1 cellular context compared by ENCODE assay signal in the genomic region with DNA sequence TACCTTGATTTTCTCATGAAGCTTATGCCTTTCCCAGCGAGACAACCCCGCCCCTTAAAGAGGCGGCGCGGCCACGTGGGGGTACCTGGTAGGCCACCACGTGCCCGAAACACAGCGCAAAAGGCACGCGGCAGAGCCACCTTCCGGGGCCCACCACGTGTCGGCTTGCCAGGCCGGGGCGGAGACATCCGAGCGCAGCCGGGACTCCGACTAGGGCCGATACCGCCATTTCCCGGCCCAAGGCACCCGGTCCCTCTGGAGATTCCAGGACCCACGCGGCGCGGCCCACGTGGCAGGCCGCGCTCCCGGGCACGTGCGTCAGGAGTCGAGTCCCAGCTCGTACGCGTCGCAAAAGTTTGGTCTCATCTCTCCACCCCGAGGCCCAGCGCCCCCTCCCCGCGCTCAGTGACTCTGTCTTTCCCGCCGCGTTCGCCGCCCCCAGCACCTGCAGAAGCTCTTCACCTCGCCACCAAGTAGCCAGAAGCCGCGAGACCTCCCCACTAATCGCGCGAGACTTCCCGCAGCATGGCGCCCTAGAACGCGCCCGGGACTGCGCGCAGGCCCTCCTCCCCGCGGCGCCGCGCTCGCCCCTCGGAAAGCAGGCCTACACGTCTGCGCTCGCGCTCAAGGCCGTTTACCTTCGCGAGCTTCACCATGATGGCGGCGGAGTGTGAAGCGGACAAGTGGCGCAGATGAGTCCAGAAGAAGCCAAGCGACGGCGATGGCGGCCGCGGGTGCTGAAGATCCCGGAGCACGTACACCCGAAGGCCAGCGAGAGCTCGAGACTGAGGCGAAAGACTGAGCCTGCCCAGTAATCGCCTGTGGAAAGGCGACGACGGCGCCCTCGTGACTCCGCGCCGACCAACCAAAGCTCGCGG.
TF ChIP-seq lines count a peak whose summit lies in the region.

A gene with protein sequence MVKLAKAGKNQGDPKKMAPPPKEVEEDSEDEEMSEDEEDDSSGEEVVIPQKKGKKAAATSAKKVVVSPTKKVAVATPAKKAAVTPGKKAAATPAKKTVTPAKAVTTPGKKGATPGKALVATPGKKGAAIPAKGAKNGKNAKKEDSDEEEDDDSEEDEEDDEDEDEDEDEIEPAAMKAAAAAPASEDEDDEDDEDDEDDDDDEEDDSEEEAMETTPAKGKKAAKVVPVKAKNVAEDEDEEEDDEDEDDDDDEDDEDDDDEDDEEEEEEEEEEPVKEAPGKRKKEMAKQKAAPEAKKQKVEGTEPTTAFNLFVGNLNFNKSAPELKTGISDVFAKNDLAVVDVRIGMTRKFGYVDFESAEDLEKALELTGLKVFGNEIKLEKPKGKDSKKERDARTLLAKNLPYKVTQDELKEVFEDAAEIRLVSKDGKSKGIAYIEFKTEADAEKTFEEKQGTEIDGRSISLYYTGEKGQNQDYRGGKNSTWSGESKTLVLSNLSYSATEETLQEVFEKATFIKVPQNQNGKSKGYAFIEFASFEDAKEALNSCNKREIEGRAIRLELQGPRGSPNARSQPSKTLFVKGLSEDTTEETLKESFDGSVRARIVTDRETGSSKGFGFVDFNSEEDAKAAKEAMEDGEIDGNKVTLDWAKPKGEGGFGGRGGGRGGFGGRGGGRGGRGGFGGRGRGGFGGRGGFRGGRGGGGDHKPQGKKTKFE (minus strand): TSS at position 787 of the 878 bp plus-strand sequence. CDS start 131 bp downstream, at position 656.

TF ChIP-seq in K562, 482 proteins besides CTCF, POLR2A, EP300 and RAD21 (continued from another document and continues in another):
- TF ChIP-seq, protein P1, sequence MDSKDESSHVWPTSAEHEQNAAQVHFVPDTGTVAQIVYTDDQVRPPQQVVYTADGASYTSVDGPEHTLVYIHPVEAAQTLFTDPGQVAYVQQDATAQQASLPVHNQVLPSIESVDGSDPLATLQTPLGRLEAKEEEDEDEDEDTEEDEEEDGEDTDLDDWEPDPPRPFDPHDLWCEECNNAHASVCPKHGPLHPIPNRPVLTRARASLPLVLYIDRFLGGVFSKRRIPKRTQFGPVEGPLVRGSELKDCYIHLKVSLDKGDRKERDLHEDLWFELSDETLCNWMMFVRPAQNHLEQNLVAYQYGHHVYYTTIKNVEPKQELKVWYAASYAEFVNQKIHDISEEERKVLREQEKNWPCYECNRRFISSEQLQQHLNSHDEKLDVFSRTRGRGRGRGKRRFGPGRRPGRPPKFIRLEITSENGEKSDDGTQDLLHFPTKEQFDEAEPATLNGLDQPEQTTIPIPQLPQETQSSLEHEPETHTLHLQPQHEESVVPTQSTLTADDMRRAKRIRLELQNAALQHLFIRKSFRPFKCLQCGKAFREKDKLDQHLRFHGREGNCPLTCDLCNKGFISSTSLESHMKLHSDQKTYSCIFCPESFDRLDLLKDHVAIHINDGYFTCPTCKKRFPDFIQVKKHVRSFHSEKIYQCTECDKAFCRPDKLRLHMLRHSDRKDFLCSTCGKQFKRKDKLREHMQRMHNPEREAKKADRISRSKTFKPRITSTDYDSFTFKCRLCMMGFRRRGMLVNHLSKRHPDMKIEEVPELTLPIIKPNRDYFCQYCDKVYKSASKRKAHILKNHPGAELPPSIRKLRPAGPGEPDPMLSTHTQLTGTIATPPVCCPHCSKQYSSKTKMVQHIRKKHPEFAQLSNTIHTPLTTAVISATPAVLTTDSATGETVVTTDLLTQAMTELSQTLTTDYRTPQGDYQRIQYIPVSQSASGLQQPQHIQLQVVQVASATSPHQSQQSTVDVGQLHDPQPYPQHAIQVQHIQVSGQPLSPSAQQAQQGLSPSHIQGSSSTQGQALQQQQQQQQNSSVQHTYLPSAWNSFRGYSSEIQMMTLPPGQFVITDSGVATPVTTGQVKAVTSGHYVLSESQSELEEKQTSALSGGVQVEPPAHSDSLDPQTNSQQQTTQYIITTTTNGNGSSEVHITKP (IDR thresholded peaks at IDR 0.05; ENCODE audit: partially characterized antibody): no peak
- TF ChIP-seq MYNN (IDR thresholded peaks at IDR 0.05) (no peak), MYNN (CRISPR knock-in tag; IDR thresholded peaks at IDR 0.05) (no peak), HNRNPL (IDR thresholded peaks at IDR 0.05; ENCODE audit: low read depth, low read length) (peak; percentile 58), GATA2 (CRISPR knock-in tag; IDR thresholded peaks at IDR 0.05) (no peak), NR1H2 (CRISPR knock-in tag; IDR thresholded peaks at IDR 0.05) (no peak), STAG1 (CRISPR knock-in tag; IDR thresholded peaks at IDR 0.05; ENCODE audit: borderline replicate concordance) (peak; percentile 42; the same call in 1 of the 2 replicates), MYC (IDR thresholded peaks at IDR 0.05; ENCODE audit: low read depth, low read length) (peak; percentile 98), MYC (CRISPR knock-in tag; IDR thresholded peaks at IDR 0.05; ENCODE audit: borderline replicate concordance, low read depth) (peak; percentile 99), SMAD4 (CRISPR knock-in tag; conservative IDR thresholded peaks at IDR 0.05) (no peak), GTF2E2 (tag; IDR thresholded peaks at IDR 0.05) (peak; percentile 51; the same call in 1 of the 2 replicates), SUPT5H (IDR thresholded peaks at IDR 0.05) (peak; percentile 99), MED1 (CRISPR knock-in tag; IDR thresholded peaks at IDR 0.05; ENCODE audit: borderline replicate concordance) (no peak; the same call in 1 of the 2 replicates), XRCC5 (IDR thresholded peaks at IDR 0.05; ENCODE audit: low read depth, low read length) (no peak), DMBX1 (CRISPR knock-in tag; IDR thresholded peaks at IDR 0.05; ENCODE audit: borderline replicate concordance) (no peak), JUNB (CRISPR knock-in tag; conservative IDR thresholded peaks at IDR 0.05) (no peak), ASH1L (IDR thresholded peaks at IDR 0.05; ENCODE audit: borderline replicate concordance, low read depth, partially characterized antibody) (peak; percentile 63), TAL1 (IDR thresholded peaks at IDR 0.05) (no peak), KLF1 (tag; IDR thresholded peaks at IDR 0.05) (no peak), POLR2AphosphoS5 (IDR thresholded peaks at IDR 0.05; ENCODE audit: control insufficient read depth, insufficient read depth, low read depth, low read length) (peak; percentile 92)
- TF ChIP-seq, protein P2, sequence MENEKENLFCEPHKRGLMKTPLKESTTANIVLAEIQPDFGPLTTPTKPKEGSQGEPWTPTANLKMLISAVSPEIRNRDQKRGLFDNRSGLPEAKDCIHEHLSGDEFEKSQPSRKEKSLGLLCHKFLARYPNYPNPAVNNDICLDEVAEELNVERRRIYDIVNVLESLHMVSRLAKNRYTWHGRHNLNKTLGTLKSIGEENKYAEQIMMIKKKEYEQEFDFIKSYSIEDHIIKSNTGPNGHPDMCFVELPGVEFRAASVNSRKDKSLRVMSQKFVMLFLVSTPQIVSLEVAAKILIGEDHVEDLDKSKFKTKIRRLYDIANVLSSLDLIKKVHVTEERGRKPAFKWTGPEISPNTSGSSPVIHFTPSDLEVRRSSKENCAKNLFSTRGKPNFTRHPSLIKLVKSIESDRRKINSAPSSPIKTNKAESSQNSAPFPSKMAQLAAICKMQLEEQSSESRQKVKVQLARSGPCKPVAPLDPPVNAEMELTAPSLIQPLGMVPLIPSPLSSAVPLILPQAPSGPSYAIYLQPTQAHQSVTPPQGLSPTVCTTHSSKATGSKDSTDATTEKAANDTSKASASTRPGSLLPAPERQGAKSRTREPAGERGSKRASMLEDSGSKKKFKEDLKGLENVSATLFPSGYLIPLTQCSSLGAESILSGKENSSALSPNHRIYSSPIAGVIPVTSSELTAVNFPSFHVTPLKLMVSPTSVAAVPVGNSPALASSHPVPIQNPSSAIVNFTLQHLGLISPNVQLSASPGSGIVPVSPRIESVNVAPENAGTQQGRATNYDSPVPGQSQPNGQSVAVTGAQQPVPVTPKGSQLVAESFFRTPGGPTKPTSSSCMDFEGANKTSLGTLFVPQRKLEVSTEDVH (IDR thresholded peaks at IDR 0.05; ENCODE audit: low read depth, partially characterized antibody): no peak
- TF ChIP-seq, protein P3, sequence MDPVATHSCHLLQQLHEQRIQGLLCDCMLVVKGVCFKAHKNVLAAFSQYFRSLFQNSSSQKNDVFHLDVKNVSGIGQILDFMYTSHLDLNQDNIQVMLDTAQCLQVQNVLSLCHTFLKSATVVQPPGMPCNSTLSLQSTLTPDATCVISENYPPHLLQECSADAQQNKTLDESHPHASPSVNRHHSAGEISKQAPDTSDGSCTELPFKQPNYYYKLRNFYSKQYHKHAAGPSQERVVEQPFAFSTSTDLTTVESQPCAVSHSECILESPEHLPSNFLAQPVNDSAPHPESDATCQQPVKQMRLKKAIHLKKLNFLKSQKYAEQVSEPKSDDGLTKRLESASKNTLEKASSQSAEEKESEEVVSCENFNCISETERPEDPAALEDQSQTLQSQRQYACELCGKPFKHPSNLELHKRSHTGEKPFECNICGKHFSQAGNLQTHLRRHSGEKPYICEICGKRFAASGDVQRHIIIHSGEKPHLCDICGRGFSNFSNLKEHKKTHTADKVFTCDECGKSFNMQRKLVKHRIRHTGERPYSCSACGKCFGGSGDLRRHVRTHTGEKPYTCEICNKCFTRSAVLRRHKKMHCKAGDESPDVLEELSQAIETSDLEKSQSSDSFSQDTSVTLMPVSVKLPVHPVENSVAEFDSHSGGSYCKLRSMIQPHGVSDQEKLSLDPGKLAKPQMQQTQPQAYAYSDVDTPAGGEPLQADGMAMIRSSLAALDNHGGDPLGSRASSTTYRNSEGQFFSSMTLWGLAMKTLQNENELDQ (CRISPR knock-in tag; IDR thresholded peaks at IDR 0.05; ENCODE audit: borderline replicate concordance): peak; percentile 84; the same call in 1 of the 2 replicates
- TF ChIP-seq, protein P4, sequence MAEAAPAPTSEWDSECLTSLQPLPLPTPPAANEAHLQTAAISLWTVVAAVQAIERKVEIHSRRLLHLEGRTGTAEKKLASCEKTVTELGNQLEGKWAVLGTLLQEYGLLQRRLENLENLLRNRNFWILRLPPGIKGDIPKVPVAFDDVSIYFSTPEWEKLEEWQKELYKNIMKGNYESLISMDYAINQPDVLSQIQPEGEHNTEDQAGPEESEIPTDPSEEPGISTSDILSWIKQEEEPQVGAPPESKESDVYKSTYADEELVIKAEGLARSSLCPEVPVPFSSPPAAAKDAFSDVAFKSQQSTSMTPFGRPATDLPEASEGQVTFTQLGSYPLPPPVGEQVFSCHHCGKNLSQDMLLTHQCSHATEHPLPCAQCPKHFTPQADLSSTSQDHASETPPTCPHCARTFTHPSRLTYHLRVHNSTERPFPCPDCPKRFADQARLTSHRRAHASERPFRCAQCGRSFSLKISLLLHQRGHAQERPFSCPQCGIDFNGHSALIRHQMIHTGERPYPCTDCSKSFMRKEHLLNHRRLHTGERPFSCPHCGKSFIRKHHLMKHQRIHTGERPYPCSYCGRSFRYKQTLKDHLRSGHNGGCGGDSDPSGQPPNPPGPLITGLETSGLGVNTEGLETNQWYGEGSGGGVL (CRISPR knock-in tag; IDR thresholded peaks at IDR 0.05): no peak
- TF ChIP-seq, protein P5, sequence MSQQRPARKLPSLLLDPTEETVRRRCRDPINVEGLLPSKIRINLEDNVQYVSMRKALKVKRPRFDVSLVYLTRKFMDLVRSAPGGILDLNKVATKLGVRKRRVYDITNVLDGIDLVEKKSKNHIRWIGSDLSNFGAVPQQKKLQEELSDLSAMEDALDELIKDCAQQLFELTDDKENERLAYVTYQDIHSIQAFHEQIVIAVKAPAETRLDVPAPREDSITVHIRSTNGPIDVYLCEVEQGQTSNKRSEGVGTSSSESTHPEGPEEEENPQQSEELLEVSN (IDR thresholded peaks at IDR 0.05; ENCODE audit: borderline replicate concordance in 1 of 2, extremely low read depth in 1 of 2, insufficient read depth in 1 of 2, insufficient read length in 1 of 2, low read depth in 1 of 2, low read length in 1 of 2, poor library complexity in 1 of 2, severe bottlenecking in 1 of 2): peak; percentile 73 to 83
- TF ChIP-seq, protein P6, sequence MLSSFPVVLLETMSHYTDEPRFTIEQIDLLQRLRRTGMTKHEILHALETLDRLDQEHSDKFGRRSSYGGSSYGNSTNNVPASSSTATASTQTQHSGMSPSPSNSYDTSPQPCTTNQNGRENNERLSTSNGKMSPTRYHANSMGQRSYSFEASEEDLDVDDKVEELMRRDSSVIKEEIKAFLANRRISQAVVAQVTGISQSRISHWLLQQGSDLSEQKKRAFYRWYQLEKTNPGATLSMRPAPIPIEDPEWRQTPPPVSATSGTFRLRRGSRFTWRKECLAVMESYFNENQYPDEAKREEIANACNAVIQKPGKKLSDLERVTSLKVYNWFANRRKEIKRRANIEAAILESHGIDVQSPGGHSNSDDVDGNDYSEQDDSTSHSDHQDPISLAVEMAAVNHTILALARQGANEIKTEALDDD (IDR thresholded peaks at IDR 0.05): no peak
- TF ChIP-seq, protein P7, sequence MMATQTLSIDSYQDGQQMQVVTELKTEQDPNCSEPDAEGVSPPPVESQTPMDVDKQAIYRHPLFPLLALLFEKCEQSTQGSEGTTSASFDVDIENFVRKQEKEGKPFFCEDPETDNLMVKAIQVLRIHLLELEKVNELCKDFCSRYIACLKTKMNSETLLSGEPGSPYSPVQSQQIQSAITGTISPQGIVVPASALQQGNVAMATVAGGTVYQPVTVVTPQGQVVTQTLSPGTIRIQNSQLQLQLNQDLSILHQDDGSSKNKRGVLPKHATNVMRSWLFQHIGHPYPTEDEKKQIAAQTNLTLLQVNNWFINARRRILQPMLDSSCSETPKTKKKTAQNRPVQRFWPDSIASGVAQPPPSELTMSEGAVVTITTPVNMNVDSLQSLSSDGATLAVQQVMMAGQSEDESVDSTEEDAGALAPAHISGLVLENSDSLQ (IDR thresholded peaks at IDR 0.05): no peak
- TF ChIP-seq, protein P8, sequence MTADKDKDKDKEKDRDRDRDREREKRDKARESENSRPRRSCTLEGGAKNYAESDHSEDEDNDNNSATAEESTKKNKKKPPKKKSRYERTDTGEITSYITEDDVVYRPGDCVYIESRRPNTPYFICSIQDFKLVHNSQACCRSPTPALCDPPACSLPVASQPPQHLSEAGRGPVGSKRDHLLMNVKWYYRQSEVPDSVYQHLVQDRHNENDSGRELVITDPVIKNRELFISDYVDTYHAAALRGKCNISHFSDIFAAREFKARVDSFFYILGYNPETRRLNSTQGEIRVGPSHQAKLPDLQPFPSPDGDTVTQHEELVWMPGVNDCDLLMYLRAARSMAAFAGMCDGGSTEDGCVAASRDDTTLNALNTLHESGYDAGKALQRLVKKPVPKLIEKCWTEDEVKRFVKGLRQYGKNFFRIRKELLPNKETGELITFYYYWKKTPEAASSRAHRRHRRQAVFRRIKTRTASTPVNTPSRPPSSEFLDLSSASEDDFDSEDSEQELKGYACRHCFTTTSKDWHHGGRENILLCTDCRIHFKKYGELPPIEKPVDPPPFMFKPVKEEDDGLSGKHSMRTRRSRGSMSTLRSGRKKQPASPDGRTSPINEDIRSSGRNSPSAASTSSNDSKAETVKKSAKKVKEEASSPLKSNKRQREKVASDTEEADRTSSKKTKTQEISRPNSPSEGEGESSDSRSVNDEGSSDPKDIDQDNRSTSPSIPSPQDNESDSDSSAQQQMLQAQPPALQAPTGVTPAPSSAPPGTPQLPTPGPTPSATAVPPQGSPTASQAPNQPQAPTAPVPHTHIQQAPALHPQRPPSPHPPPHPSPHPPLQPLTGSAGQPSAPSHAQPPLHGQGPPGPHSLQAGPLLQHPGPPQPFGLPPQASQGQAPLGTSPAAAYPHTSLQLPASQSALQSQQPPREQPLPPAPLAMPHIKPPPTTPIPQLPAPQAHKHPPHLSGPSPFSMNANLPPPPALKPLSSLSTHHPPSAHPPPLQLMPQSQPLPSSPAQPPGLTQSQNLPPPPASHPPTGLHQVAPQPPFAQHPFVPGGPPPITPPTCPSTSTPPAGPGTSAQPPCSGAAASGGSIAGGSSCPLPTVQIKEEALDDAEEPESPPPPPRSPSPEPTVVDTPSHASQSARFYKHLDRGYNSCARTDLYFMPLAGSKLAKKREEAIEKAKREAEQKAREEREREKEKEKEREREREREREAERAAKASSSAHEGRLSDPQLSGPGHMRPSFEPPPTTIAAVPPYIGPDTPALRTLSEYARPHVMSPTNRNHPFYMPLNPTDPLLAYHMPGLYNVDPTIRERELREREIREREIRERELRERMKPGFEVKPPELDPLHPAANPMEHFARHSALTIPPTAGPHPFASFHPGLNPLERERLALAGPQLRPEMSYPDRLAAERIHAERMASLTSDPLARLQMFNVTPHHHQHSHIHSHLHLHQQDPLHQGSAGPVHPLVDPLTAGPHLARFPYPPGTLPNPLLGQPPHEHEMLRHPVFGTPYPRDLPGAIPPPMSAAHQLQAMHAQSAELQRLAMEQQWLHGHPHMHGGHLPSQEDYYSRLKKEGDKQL (CRISPR knock-in tag; IDR thresholded peaks at IDR 0.05; ENCODE audit: borderline replicate concordance): no peak
